In genomic region chr10:95244152-95244551, GRCh38 we compare ENCODE assay signal across 18 cellular contexts. TPM values are rescaled to one million over a fixed set of nuclear protein-coding genes. Genes with fewer than 3 reads are reported as not detected.
A peak's percentile ranks its signal among the peaks of the same experiment; 100 is the strongest.
DNase-seq lines count a peak whose midpoint lies in the region; ATAC-seq and TF ChIP-seq lines count a peak whose summit lies in the region.
"Had no signal": no experiment of that assay in that cellular context is flagged by ENCODE, and none has a peak within 500 bp of the region (broad histone marks: within the 10 kb centered on the region; RNA-seq: fewer than 3 reads in every experiment).

No MANE protein-coding gene starts in this region.

- peak; percentile 52 for DNase-seq in activated CD4-positive, alpha-beta T cell treated with anti-CD3 and anti-CD28 coated beads, Interleukin-2, amount 10 ng/mL, durations not matched to agents 24 days and 14 days
- no peak for DNase-seq in activated CD4-positive, alpha-beta T cell treated with anti-CD3 and anti-CD28 coated beads, Interleukin-2, amount 50 U/mL, for 48 hours
- DNase-seq in OCI-LY7 (ENCODE audit: low spot score): no peak
- no peak for DNase-seq in mucosa of descending colon
- no peak for DNase-seq in NCI-H510A (lab: John Stamatoyannopoulos, UW)
- no peak for DNase-seq in COLO668 (lab: John Stamatoyannopoulos, UW; ENCODE audit: unreplicated experiment)
- DNase-seq: CD4-positive, alpha-beta memory T cell; GDM1; GOT3; H7; KG1 had no signal

- no peaks in the 10 kb centered on the region for H3K36me3 ChIP-seq in OCI-LY7 (ENCODE audit: insufficient read depth, low read length)
- no peaks in the 10 kb centered on the region for H3K36me3 ChIP-seq in mucosa of descending colon (ENCODE audit: low read depth)

- H3K9me3 ChIP-seq in OCI-LY7 (ENCODE audit: low read length) (no peaks in the 10 kb centered on the region), mucosa of descending colon (no peaks in the 10 kb centered on the region)
- H3K9me3 ChIP-seq: A549 had no signal

- no peaks in the 10 kb centered on the region for H3K27me3 Mint-ChIP-seq in activated CD4-positive, alpha-beta T cell treated with anti-CD3 and anti-CD28 coated beads, Interleukin-2, amount 10 ng/mL, durations not matched to agents 24 days and 14 days

- H3K79me2 ChIP-seq in OCI-LY7 (ENCODE audit: insufficient read depth, low read depth, low read length): no peaks in the 10 kb centered on the region

- H3K4me1 ChIP-seq in OCI-LY7 (ENCODE audit: insufficient read depth, low read length, poor library complexity, severe bottlenecking) (peaks cover 62% of the 10 kb centered on the region), mucosa of descending colon (ENCODE audit: low read depth) (peaks cover 6% of the 10 kb centered on the region)

- H3K4me1 Mint-ChIP-seq in activated CD4-positive, alpha-beta T cell treated with anti-CD3 and anti-CD28 coated beads, Interleukin-2, amount 10 ng/mL, durations not matched to agents 24 days and 14 days: peaks cover 29% of the 10 kb centered on the region
- H3K4me1 Mint-ChIP-seq: CD4-positive, alpha-beta memory T cell had no signal

- no peak for TF ChIP-seq CTCF in OCI-LY7 (conservative IDR thresholded peaks at IDR 0.05; ENCODE audit: low read length)
- TF ChIP-seq CTCF in mucosa of descending colon (IDR thresholded peaks at IDR 0.05): no peak

- H3K4me3 ChIP-seq in OCI-LY7 (ENCODE audit: low read depth, low read length, poor library complexity, severe bottlenecking) (no peak overlapping the region), mucosa of descending colon (no peak overlapping the region)
- H3K4me3 ChIP-seq: A549, BLaER1 had no signal

- H3K9me2 ChIP-seq in OCI-LY7 (ENCODE audit: insufficient read depth, low read length): no peaks in the 10 kb centered on the region

- CTCF ChIA-PET in OCI-LY7 (lab: Charles Lee; ENCODE audit: unreplicated experiment): interaction anchor here (1.0 to 2.5 kb wide), 4 partner anchors 51 to 118 kb away, joined by 3 to 9 read pairs (median 7); no protein-coding TSS in a partner anchor

- ATAC-seq in mucosa of descending colon: peak; percentile 61
- no peak for ATAC-seq in HG03280 (IDR thresholded peaks at IDR 0.05; ENCODE audit: unreplicated experiment)
- ATAC-seq: HCT116 had no signal

- H3K27ac Mint-ChIP-seq in activated CD4-positive, alpha-beta T cell treated with anti-CD3 and anti-CD28 coated beads, Interleukin-2, amount 10 ng/mL, durations not matched to agents 24 days and 14 days: no peak overlapping the region
- H3K27ac Mint-ChIP-seq: CD14-positive monocyte; CD4-positive, alpha-beta memory T cell had no signal

- intact Hi-C loops in activated CD4-positive, alpha-beta T cell treated with anti-CD3 and anti-CD28 coated beads, Interleukin-2, amount 10 ng/mL, durations not matched to agents 24 days and 14 days (cut with micrococcal nuclease): loop anchor here (2.0 to 5.0 kb wide), 2 partner anchors 37 to 47 kb away; partner anchors contain the start of gene PDLIM1
- intact Hi-C loops in OCI-LY7 (cut with micrococcal nuclease; ENCODE audit: unreplicated experiment) (no loop called here), mucosa of descending colon (cut with DNase I, micrococcal nuclease) (loop anchor here (5.0 to 10.0 kb wide), 2 partner anchors 91 to 118 kb away; no protein-coding TSS in a partner anchor)

- no peaks in the 10 kb centered on the region for H3K9me3 Mint-ChIP-seq in activated CD4-positive, alpha-beta T cell treated with anti-CD3 and anti-CD28 coated beads, Interleukin-2, amount 10 ng/mL, durations not matched to agents 24 days and 14 days
- H3K9me3 Mint-ChIP-seq: CD14-positive monocyte had no signal

- no TSS peak for BruUV-seq in OCI-LY7 (replicated peaks; lab: Mats Ljungman, UMichigan)

- peaks cover 2% of the 10 kb centered on the region for H3K36me3 Mint-ChIP-seq in activated CD4-positive, alpha-beta T cell treated with anti-CD3 and anti-CD28 coated beads, Interleukin-2, amount 10 ng/mL, durations not matched to agents 24 days and 14 days (ENCODE audit: low read depth)
- H3K36me3 Mint-ChIP-seq: CD14-positive monocyte; CD4-positive, alpha-beta memory T cell had no signal

- H3K4me3 Mint-ChIP-seq in activated CD4-positive, alpha-beta T cell treated with anti-CD3 and anti-CD28 coated beads, Interleukin-2, amount 10 ng/mL, durations not matched to agents 24 days and 14 days: no peak overlapping the region
- H3K4me3 Mint-ChIP-seq: CD14-positive monocyte; CD4-positive, alpha-beta memory T cell had no signal

- POLR2A ChIA-PET in OCI-LY7 (lab: Charles Lee): interaction anchor here (0.8 to 6.2 kb wide), 8 partner anchors 9 to 809 kb away, joined by 3 to 85 read pairs (median 6); no protein-coding TSS in a partner anchor

- H3K4me2 ChIP-seq in OCI-LY7 (ENCODE audit: low read length): 0 out of 2 replicates have a peak overlapping the region, but pooled peaks have one; percentile 0
- H3K4me2 ChIP-seq: A549, BLaER1 had no signal

- no peaks in the 10 kb centered on the region for H4K20me1 ChIP-seq in OCI-LY7 (ENCODE audit: insufficient read depth, low read length)

- H2AFZ ChIP-seq in OCI-LY7 (ENCODE audit: low read length): no peak overlapping the region

- H3K27ac ChIP-seq in OCI-LY7 (ENCODE audit: low read depth, low read length, poor library complexity, severe bottlenecking): no peak overlapping the region
- H3K27ac ChIP-seq: 22Rv1, BLaER1 had no signal

RNA-seq across cellular contexts. Expression of gene PDLIM1, which starts 46.7 kb away (rescaled TPM):
- 3.1 and 3.2 TPM in 2 replicates for total RNA-seq in activated CD4-positive, alpha-beta T cell treated with anti-CD3 and anti-CD28 coated beads, Interleukin-2, amount 10 ng/mL, durations not matched to agents 24 days and 14 days
- total RNA-seq in OCI-LY7 (2014; rRNA removed; shearing (Covaris generic)): 22.3 and 23.1 TPM in 2 replicates
- total RNA-seq in OCI-LY7 (2022): 103 and 105 TPM in 2 replicates
- total RNA-seq in mucosa of descending colon: 100 to 1,000 TPM; 177 to 434 (median 373) TPM

RNA-seq across cellular contexts. Expression of gene ACSM6, which starts 50.1 kb away (rescaled TPM):
- total RNA-seq in activated CD4-positive, alpha-beta T cell treated with anti-CD3 and anti-CD28 coated beads, Interleukin-2, amount 10 ng/mL, durations not matched to agents 24 days and 14 days: not detected in 2 replicates
- total RNA-seq in OCI-LY7 (2014; rRNA removed; shearing (Covaris generic)): not detected in 2 replicates
- total RNA-seq in OCI-LY7 (2022) (not detected in 2 replicates), mucosa of descending colon (not detected)
- total RNA-seq: CD4-positive, alpha-beta memory T cell; H7; HT-29 had no signal
